In genomic region chr1:32465541-32466002, GRCh38 we compare ENCODE assay signal across 8 cellular contexts. TPM values are rescaled to one million over a fixed set of nuclear protein-coding genes. Genes with fewer than 3 reads are reported as not detected.
A peak's percentile ranks its signal among the peaks of the same experiment; 100 is the strongest.
DNase-seq lines count a peak whose midpoint lies in the region; ATAC-seq, FAIRE-seq and TF ChIP-seq lines count a peak whose summit lies in the region.

No MANE protein-coding gene starts in this region.

- FAIRE-seq in GM12891 (lab: Jason Lieb, UNC): peak; percentile 86

- ATAC-seq in HG02571 (IDR thresholded peaks at IDR 0.05; ENCODE audit: unreplicated experiment) (no peak), HG02623 (IDR thresholded peaks at IDR 0.05; ENCODE audit: unreplicated experiment) (no peak), foreskin keratinocyte (no peak)

- no peak overlapping the region for H2BK120ac ChIP-seq in neuronal stem cell (ENCODE audit: low read depth, low read length)

- no peak for TF ChIP-seq CTCF in MM.1S (IDR thresholded peaks at IDR 0.05; ENCODE audit: low read length)
- TF ChIP-seq CTCF in foreskin keratinocyte (conservative IDR thresholded peaks at IDR 0.05): no peak

- H2AK5ac ChIP-seq in neuronal stem cell (ENCODE audit: low read depth, low read length): no peak overlapping the region

- H4K91ac ChIP-seq in neuronal stem cell (ENCODE audit: low read depth, low read length, poor library complexity): no peak overlapping the region

- H3K27me3 ChIP-seq in MM.1S (replicated peaks; ENCODE audit: insufficient read depth, low read length) (peaks cover 16% of the 10 kb centered on the region), neuronal stem cell (ENCODE audit: control insufficient read depth in 3 of 3, insufficient read depth in 3 of 3, low read depth in 1 of 3, low read length in 3 of 3) (peaks cover 0 to 21% (median 0%) of the 10 kb centered on the region in 3 experiments), foreskin keratinocyte (peaks cover 61% of the 10 kb centered on the region)
- H3K27me3 ChIP-seq in effector memory CD4-positive, alpha-beta T cell (replicated peaks; ENCODE audit: control insufficient read depth, insufficient read depth, low read length, poor library complexity, severe bottlenecking): peaks cover 27% of the 10 kb centered on the region

- no peak overlapping the region for H3K14ac ChIP-seq in neuronal stem cell (ENCODE audit: low read length)

- WGBS in neuronal stem cell (ENCODE audit: extremely low coverage in 2 of 2, insufficient read length in 2 of 2, insufficient replicate concordance in 1 of 2), 2 donors: no CpG with 5 or more reads among the region's 15 CpGs

- H3K4me2 ChIP-seq in MM.1S (ENCODE audit: low read depth, low read length) (0 out of 2 replicates have a peak overlapping the region, but pooled peaks have one; percentile 63), neuronal stem cell (ENCODE audit: insufficient read depth, low read length, poor library complexity, severe bottlenecking) (peak overlapping the region; percentile 97)

- H3K18ac ChIP-seq in neuronal stem cell (ENCODE audit: low read length): peak overlapping the region; percentile 92

- H3F3A ChIP-seq in MM.1S (ENCODE audit: insufficient read depth, low read length): no peaks in the 10 kb centered on the region

- no peak overlapping the region for H2BK15ac ChIP-seq in neuronal stem cell (ENCODE audit: low read length)

- no peak overlapping the region for H3K4ac ChIP-seq in neuronal stem cell (ENCODE audit: low read length)

- DNase-seq in GM12891 (ENCODE audit: insufficient read length, low spot score) (no peak), MM.1S (no peak), neuronal stem cell (ENCODE audit: low spot score) (no peak), hepatic stellate cell (ENCODE audit: low spot score) (no peak), foreskin keratinocyte (no peak)
- DNase-seq in effector memory CD4-positive, alpha-beta T cell: no peak

- H2BK12ac ChIP-seq in neuronal stem cell (ENCODE audit: low read length): no peak overlapping the region

- H2AFZ ChIP-seq in MM.1S (ENCODE audit: low read length) (no peak overlapping the region), neuronal stem cell (ENCODE audit: low read length) (peak overlapping the region; percentile 96)

- no peaks in the 10 kb centered on the region for H4K20me1 ChIP-seq in MM.1S (ENCODE audit: insufficient read depth, low read length)

- H3K9me3 ChIP-seq in MM.1S (replicated peaks; ENCODE audit: insufficient read depth, low read length) (no peaks in the 10 kb centered on the region), neuronal stem cell (replicated peaks in 1 of 2; ENCODE audit: control insufficient read depth in 2 of 2, insufficient read depth in 1 of 2, low read depth in 1 of 2, low read length in 2 of 2) (no peaks in the 10 kb centered on the region)
- H3K9me3 ChIP-seq in effector memory CD4-positive, alpha-beta T cell (ENCODE audit: control insufficient read depth, low read length): no peaks in the 10 kb centered on the region

- no peaks in the 10 kb centered on the region for H3K36me3 ChIP-seq in MM.1S (replicated peaks; ENCODE audit: insufficient read depth, low read length)
- no peaks in the 10 kb centered on the region for H3K36me3 ChIP-seq in effector memory CD4-positive, alpha-beta T cell (ENCODE audit: control insufficient read depth, insufficient read depth, low read length)
- H3K36me3 ChIP-seq in neuronal stem cell (replicated peaks in 1 of 2; ENCODE audit: control insufficient read depth in 2 of 2, insufficient read depth in 2 of 2, low read length in 2 of 2): no peaks in the 10 kb centered on the region

- H3K4me1 ChIP-seq in MM.1S (ENCODE audit: low read length) (no peaks in the 10 kb centered on the region), neuronal stem cell (ENCODE audit: control insufficient read depth in 2 of 2, insufficient read depth in 1 of 2, low read depth in 1 of 2, low read length in 2 of 2) (peaks cover 0 to 10% of the 10 kb centered on the region in 2 donors), foreskin keratinocyte (no peaks in the 10 kb centered on the region)
- peaks cover 14% of the 10 kb centered on the region for H3K4me1 ChIP-seq in effector memory CD4-positive, alpha-beta T cell (ENCODE audit: control insufficient read depth, insufficient read depth, low read length, poor library complexity, severe bottlenecking)

- H3K27ac ChIP-seq in MM.1S (ENCODE audit: low read length) (no peak overlapping the region), neuronal stem cell (replicated peaks; ENCODE audit: low read length) (no peak overlapping the region), foreskin keratinocyte (no peak overlapping the region)
- no peak overlapping the region for H3K27ac ChIP-seq in effector memory CD4-positive, alpha-beta T cell (ENCODE audit: insufficient read depth, low read length, poor library complexity, severe bottlenecking)

- no peaks in the 10 kb centered on the region for H3K79me2 ChIP-seq in MM.1S (ENCODE audit: low read length)

- H3K23ac ChIP-seq in neuronal stem cell (ENCODE audit: low read depth, low read length, poor library complexity): no peak overlapping the region

- H3K9me2 ChIP-seq in MM.1S (replicated peaks; ENCODE audit: insufficient read depth, low read length): no peaks in the 10 kb centered on the region

- no peak overlapping the region for H4K8ac ChIP-seq in neuronal stem cell (ENCODE audit: low read depth, low read length)

- no peak overlapping the region for H3K4me3 ChIP-seq in MM.1S (ENCODE audit: low read length)
- peak overlapping the region; percentile 42 for H3K4me3 ChIP-seq in effector memory CD4-positive, alpha-beta T cell (ENCODE audit: insufficient read depth, low read depth, low read length, poor library complexity, severe bottlenecking)
- H3K4me3 ChIP-seq in neuronal stem cell (ENCODE audit: low read length in 2 of 2): peak overlapping the region; percentile 76 to 87

- TF ChIP-seq POLR2A in GM12891 (IDR thresholded peaks at IDR 0.05; ENCODE audit: low read depth, low read length): no peak

- no peak overlapping the region for H2BK5ac ChIP-seq in neuronal stem cell (ENCODE audit: low read length)

- no peaks in the 10 kb centered on the region for H3K79me1 ChIP-seq in neuronal stem cell (ENCODE audit: low read depth, low read length)

- H3K9ac ChIP-seq in MM.1S (ENCODE audit: low read length) (no peak overlapping the region), neuronal stem cell (ENCODE audit: low read depth, low read length, poor library complexity) (peak overlapping the region; percentile 87)

TF ChIP-seq in GM12891, 5 proteins besides CTCF, POLR2A, EP300 and RAD21:
- no peak for TF ChIP-seq POU2F2 (IDR thresholded peaks at IDR 0.05; ENCODE audit: low read depth, low read length)
- no peak for TF ChIP-seq PAX5 (IDR thresholded peaks at IDR 0.05; ENCODE audit: insufficient read depth, low read length, severe bottlenecking)
- peak; percentile 89 for TF ChIP-seq SPI1 (IDR thresholded peaks at IDR 0.05; ENCODE audit: low read depth, low read length)
- no peak for TF ChIP-seq POLR2AphosphoS5 (IDR thresholded peaks at IDR 0.05; ENCODE audit: low read depth, low read length)
- TF ChIP-seq TAF1 (IDR thresholded peaks at IDR 0.05; ENCODE audit: low read depth, low read length): no peak
TF ChIP-seq in GM12891: peak in this region for 1.

RNA-seq across cellular contexts. Expression of gene ZBTB8B, which starts 0.7 kb away (rescaled TPM):
- polyA plus RNA-seq in GM12891 (2012; ENCODE audit: low read depth, missing spikeins): 0.04 TPM
- 1.9 TPM for polyA plus RNA-seq in neuronal stem cell (2013, experiment 1 of 2)
- polyA plus RNA-seq in neuronal stem cell (2013, experiment 2 of 2): 2.0 TPM
- under 0.01 TPM in 2 replicates for total RNA-seq in foreskin keratinocyte
- polyA plus RNA-seq in foreskin keratinocyte: 0.01 TPM in 1 of 2 replicates, not detected in the other
